8 cellular contexts compared by ENCODE assay signal in the genomic region with DNA sequence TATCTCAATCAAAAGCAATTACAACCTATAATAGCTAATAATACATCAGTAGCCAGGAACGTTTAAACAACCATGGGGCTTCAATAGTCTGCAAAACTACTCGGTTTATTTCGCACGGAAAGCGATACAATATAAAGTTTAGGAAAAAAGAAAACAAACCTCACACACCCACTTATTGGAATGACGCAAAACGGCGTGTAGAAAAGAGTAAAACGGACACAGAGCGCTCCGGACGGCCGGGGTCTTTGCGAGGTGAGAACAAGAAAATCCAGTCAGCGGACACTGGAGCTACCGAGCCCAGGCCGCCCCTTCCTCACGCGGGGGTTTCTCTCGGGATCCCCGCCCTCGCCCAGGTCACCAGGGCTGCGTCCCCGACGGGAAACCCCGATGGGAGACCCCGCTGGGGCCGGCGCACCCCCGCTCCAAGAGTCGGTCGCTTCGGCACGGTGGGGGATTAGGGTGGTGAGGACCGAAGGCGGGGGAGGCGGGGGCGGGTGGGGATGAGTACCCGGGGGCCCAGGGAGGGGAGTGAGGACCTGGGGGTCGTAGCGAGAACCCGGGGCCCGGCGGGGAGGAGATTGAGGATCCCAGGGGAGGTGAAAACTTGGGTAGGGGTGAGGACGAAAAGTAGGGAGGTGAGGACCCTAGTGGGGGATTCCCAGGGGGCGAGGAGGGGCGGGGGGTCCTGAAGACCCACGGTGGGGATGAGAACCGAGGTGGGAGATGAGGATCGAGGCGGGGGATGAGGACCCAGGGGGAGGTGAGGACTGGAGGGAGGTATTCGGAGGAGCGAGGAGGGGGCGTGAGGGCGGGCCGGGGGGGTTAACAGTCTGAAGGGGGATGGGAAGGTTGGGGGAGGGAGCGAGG. TPM values are rescaled to one million over a fixed set of nuclear protein-coding genes. Genes with fewer than 3 reads are reported as not detected.
DNase-seq lines count a peak whose midpoint lies in the region; ATAC-seq and TF ChIP-seq lines count a peak whose summit lies in the region.

No MANE protein-coding gene starts in this region.

- H3K4me1 ChIP-seq in CD8-positive, alpha-beta memory T cell (ENCODE audit: insufficient read depth, low read length) = peaks cover 25% of the 10 kb centered on the region
- H3K4me1 ChIP-seq in NT2/D1 (ENCODE audit: insufficient read depth, insufficient read length) = no peaks in the 10 kb centered on the region
- peaks cover 39 to 49% of the 10 kb centered on the region in 2 experiments for H3K4me1 ChIP-seq in neutrophil (ENCODE audit: control insufficient read depth in 1 of 2, insufficient read depth in 1 of 2, low read depth in 1 of 2, low read length in 1 of 2)

- H3K4me3 Mint-ChIP-seq in CD8-positive, alpha-beta memory T cell = peak overlapping the region; percentile 89 to 99 (median 93)

- no peaks in the 10 kb centered on the region for H3K9me3 Mint-ChIP-seq in CD8-positive, alpha-beta memory T cell

- peak overlapping the region; percentile 100 for H3K9ac ChIP-seq in NT2/D1 (ENCODE audit: insufficient read length, low read depth)

- CTCF ChIA-PET in CD8-positive, alpha-beta memory T cell (lab: Charles Lee) = interaction anchor here (0.7 to 1.9 kb wide), 2 partner anchors 7 to 315 kb away, joined by 3 to 6 read pairs; no protein-coding TSS in a partner anchor

- H3K27me3 Mint-ChIP-seq in CD8-positive, alpha-beta memory T cell = no peaks in the 10 kb centered on the region

- POLR2A ChIA-PET in CD8-positive, alpha-beta memory T cell (lab: Charles Lee) = interaction anchor here (0.5 to 1.1 kb wide), 3 partner anchors 12 to 1344 kb away, joined by 3 read pairs; no protein-coding TSS in a partner anchor

- DNase-seq in CD8-positive, alpha-beta memory T cell = no peak
- DNase-seq in NT2/D1 (ENCODE audit: low read depth, low spot score) = no peak
- DNase-seq in epithelial cell of esophagus (ENCODE audit: low read depth) = no peak
- DNase-seq in occipital lobe (lab: John Stamatoyannopoulos, UW) = no peak
- no peak for DNase-seq in NCI-H1092 (lab: John Stamatoyannopoulos, UW)
- no peak for DNase-seq in activated CD4-positive, CD25-positive, alpha-beta regulatory T cell treated with anti-CD3 and anti-CD28 coated beads, Interleukin-2, amount 50 U/mL, for 72 hours

- no peaks in the 10 kb centered on the region for H3K36me3 ChIP-seq in CD8-positive, alpha-beta memory T cell (ENCODE audit: insufficient read depth, low read length)
- H3K36me3 ChIP-seq in NT2/D1 (ENCODE audit: insufficient read depth, insufficient read length, low read length) = peaks cover 40% of the 10 kb centered on the region
- peaks cover 3% of the 10 kb centered on the region for H3K36me3 ChIP-seq in neutrophil

- no peaks in the 10 kb centered on the region for H3K9me3 ChIP-seq in CD8-positive, alpha-beta memory T cell (ENCODE audit: low read length)
- H3K9me3 ChIP-seq in NT2/D1 (ENCODE audit: insufficient read depth, low read length) (no peaks in the 10 kb centered on the region), neutrophil (no peaks in the 10 kb centered on the region)

- no peak for ATAC-seq in esophagus mucosa

- peaks cover 4 to 35% (median 7%) of the 10 kb centered on the region in 3 donors for H3K36me3 Mint-ChIP-seq in CD8-positive, alpha-beta memory T cell

- H3K27me3 ChIP-seq in CD8-positive, alpha-beta memory T cell (ENCODE audit: insufficient read depth, low read length, poor library complexity, severe bottlenecking) = no peaks in the 10 kb centered on the region
- no peaks in the 10 kb centered on the region for H3K27me3 ChIP-seq in NT2/D1 (ENCODE audit: insufficient read depth, insufficient read length)
- H3K27me3 ChIP-seq in neutrophil = no peaks in the 10 kb centered on the region

- peaks cover 32 to 45% (median 40%) of the 10 kb centered on the region in 3 donors for H3K4me1 Mint-ChIP-seq in CD8-positive, alpha-beta memory T cell

- TF ChIP-seq CTCF in epithelial cell of esophagus (IDR thresholded peaks at IDR 0.05; ENCODE audit: insufficient read depth, low read depth, low read length, missing control alignments) (no peak), neutrophil (IDR thresholded peaks at IDR 0.05) (no peak)

- H3K27ac Mint-ChIP-seq in CD8-positive, alpha-beta memory T cell = peak overlapping the region; percentile 73 to 98 (median 92)

- H3K4me3 ChIP-seq in CD8-positive, alpha-beta memory T cell (ENCODE audit: low read length) = peak overlapping the region; percentile 92
- H3K4me3 ChIP-seq in NT2/D1 (ENCODE audit: insufficient read length, low read depth) = peak overlapping the region; percentile 100
- peak overlapping the region; percentile 91 for H3K4me3 ChIP-seq in epithelial cell of esophagus (ENCODE audit: low read length)
- H3K4me3 ChIP-seq in neutrophil (ENCODE audit: low read depth in 1 of 2, low read length in 1 of 2) = peak overlapping the region; percentile 84 to 100

- H3K27ac ChIP-seq in CD8-positive, alpha-beta memory T cell (ENCODE audit: low read depth, low read length) = peak overlapping the region; percentile 99
- peak overlapping the region; percentile 95 for H3K27ac ChIP-seq in neutrophil

RNA-seq across cellular contexts. Expression of gene NELFA, which starts 0.7 kb away (rescaled TPM):
- 10 to 100 TPM; 42.5 to 44.6 TPM for total RNA-seq in CD8-positive, alpha-beta memory T cell
- polyA plus RNA-seq in CD8-positive, alpha-beta memory T cell = 31.2 TPM
- total RNA-seq in occipital lobe (19.0 TPM), esophagus mucosa (25.8 TPM)

RNA-seq across cellular contexts. Expression of gene NAT8L, which starts 51.1 kb away (rescaled TPM):
- under 1 TPM; 0.42 to 0.55 TPM for total RNA-seq in CD8-positive, alpha-beta memory T cell
- polyA plus RNA-seq in CD8-positive, alpha-beta memory T cell = not detected
- 11.4 TPM for total RNA-seq in occipital lobe
- 0.04 TPM for total RNA-seq in esophagus mucosa
